1 cellular context compared by ENCODE assay signal in the genomic region with DNA sequence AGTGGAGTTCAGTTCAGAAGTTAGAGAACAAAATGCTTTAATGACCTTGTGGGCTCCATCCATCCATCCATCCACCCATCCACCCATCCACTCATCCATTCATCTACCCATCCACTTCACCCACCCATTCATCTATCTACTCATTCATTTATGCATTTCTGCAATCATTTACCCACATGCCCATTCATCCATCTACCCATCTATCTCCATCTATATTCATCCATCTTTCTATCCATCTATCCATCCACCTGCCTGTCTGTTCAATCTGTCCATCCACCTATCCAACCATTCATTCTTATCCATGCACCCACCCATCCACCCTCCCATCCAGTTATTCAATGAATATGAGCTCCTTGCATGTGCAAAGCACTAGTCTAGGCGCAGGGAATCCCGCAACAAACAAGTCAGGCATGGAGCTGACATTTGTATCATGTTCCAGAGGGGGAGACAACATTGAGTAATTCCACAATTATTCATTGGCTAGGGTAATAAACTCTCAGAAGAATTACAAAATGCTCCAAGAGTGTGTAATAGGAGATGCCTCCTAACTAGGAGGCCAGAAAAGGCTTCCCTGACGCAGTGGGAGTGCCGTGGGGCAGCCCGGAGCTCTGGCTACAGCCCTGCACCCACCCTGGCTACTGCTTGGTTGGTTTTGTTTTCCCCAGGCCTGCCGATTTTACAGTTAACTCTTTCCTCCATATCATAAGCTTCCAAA.
A peak's percentile ranks its signal among the peaks of the same experiment; 100 is the strongest.
TF ChIP-seq lines count a peak whose summit lies in the region.

No MANE protein-coding gene starts in this region.

TF ChIP-seq in SK-N-SH, 30 proteins besides CTCF, POLR2A, EP300 and RAD21 (continued from another document):
- TF ChIP-seq FOSL2 (IDR thresholded peaks at IDR 0.05; ENCODE audit: borderline replicate concordance, low read depth): peak; percentile 32; the same call in 1 of the 2 replicates
